ENCODE assay signal across 1 cellular context in genomic region chr19:18152817-18153554, GRCh38.
TF ChIP-seq lines count a peak whose summit lies in the region.

TSS of gene PIK3R2 (plus strand) at chr19:18153163. CDS start at chr19:18155880, 2,717 bp downstream.

TF ChIP-seq in HEK293, 187 proteins besides CTCF, POLR2A, EP300 and RAD21 (continued from another document):
- TF ChIP-seq MZF1 (tag by site-specific recombination; IDR thresholded peaks at IDR 0.05; ENCODE audit: borderline replicate concordance) = no peak
- peak; percentile 18; the same call in 1 of the 2 replicates for TF ChIP-seq ZNF660 (tag by site-specific recombination; IDR thresholded peaks at IDR 0.05)
- TF ChIP-seq YY1 (tag by site-specific recombination; IDR thresholded peaks at IDR 0.05) = peak; percentile 19; the same call in 1 of the 2 replicates
- TF ChIP-seq ZFHX2 (tag by site-specific recombination; conservative IDR thresholded peaks at IDR 0.05) = peak; percentile 51
- TF ChIP-seq ZNF768 (tag by site-specific recombination; IDR thresholded peaks at IDR 0.05) = no peak
- no peak for TF ChIP-seq ZNF558 (tag by site-specific recombination; IDR thresholded peaks at IDR 0.05)
- TF ChIP-seq ZNF37A (tag by site-specific recombination; IDR thresholded peaks at IDR 0.05) = no peak
- peak; percentile 50; the same call in 1 of the 2 replicates for TF ChIP-seq PBX3 (CRISPR knock-in tag; IDR thresholded peaks at IDR 0.05)
- TF ChIP-seq ZNF48 (tag by site-specific recombination; IDR thresholded peaks at IDR 0.05) = no peak
- TF ChIP-seq IKZF3 (tag by site-specific recombination; IDR thresholded peaks at IDR 0.05) = 0 out of 2 replicates have a peak, but pooled peaks have one; percentile 17
- TF ChIP-seq ZBTB20 (tag by site-specific recombination; IDR thresholded peaks at IDR 0.05) = 0 out of 2 replicates have a peak, but pooled peaks have one; percentile 61
- TF ChIP-seq ZNF513 (tag by site-specific recombination; IDR thresholded peaks at IDR 0.05) = no peak
- TF ChIP-seq KLF10 (tag by site-specific recombination; IDR thresholded peaks at IDR 0.05) = peak; percentile 38; the same call in 1 of the 2 replicates
- peak; percentile 49 for TF ChIP-seq GLIS1 (tag by site-specific recombination; IDR thresholded peaks at IDR 0.05)
- TF ChIP-seq ZNF26 (tag by site-specific recombination; IDR thresholded peaks at IDR 0.05) = no peak
- peak; percentile 91; the same call in 1 of the 2 replicates for TF ChIP-seq GLIS2 (tag by site-specific recombination; IDR thresholded peaks at IDR 0.05)
- no peak for TF ChIP-seq ZNF416 (tag by site-specific recombination; IDR thresholded peaks at IDR 0.05)
- TF ChIP-seq ZNF221 (tag by site-specific recombination; IDR thresholded peaks at IDR 0.05; ENCODE audit: borderline replicate concordance) = no peak
- TF ChIP-seq ZNF202 (tag by site-specific recombination; IDR thresholded peaks at IDR 0.05; ENCODE audit: borderline replicate concordance) = no peak
- 0 out of 2 replicates have a peak, but pooled peaks have one; percentile 31 for TF ChIP-seq ZSCAN5A (tag by site-specific recombination; IDR thresholded peaks at IDR 0.05)
- TF ChIP-seq ZSCAN16 (tag by site-specific recombination; IDR thresholded peaks at IDR 0.05) = no peak
- TF ChIP-seq KLF1 (tag by site-specific recombination; IDR thresholded peaks at IDR 0.05) = no peak
- TF ChIP-seq HOXA7 (CRISPR knock-in tag; IDR thresholded peaks at IDR 0.05; ENCODE audit: borderline replicate concordance) = no peak
- no peak for TF ChIP-seq ZNF423 (tag by site-specific recombination; IDR thresholded peaks at IDR 0.05)
- no peak for TF ChIP-seq ZNF138 (tag by site-specific recombination; IDR thresholded peaks at IDR 0.05; ENCODE audit: borderline replicate concordance)
- TF ChIP-seq ZNF501 (tag by site-specific recombination; IDR thresholded peaks at IDR 0.05) = no peak; the same call in 1 of the 2 replicates
- TF ChIP-seq KLF8 (tag by site-specific recombination; IDR thresholded peaks at IDR 0.05) = peak; percentile 16; the same call in 1 of the 2 replicates
- TF ChIP-seq ZNF600 (tag by site-specific recombination; IDR thresholded peaks at IDR 0.05) = peak; percentile 75
- no peak for TF ChIP-seq AEBP2 (tag by site-specific recombination; IDR thresholded peaks at IDR 0.05; ENCODE audit: borderline replicate concordance)
- no peak for TF ChIP-seq ZBTB48 (tag by site-specific recombination; IDR thresholded peaks at IDR 0.05)
- 0 out of 2 replicates have a peak, but pooled peaks have one; percentile 54 for TF ChIP-seq ZNF610 (tag by site-specific recombination; IDR thresholded peaks at IDR 0.05; ENCODE audit: borderline replicate concordance)
- TF ChIP-seq ZNF654 (tag by site-specific recombination; IDR thresholded peaks at IDR 0.05; ENCODE audit: low read depth) = no peak
- 0 out of 2 replicates have a peak, but pooled peaks have one; percentile 51 for TF ChIP-seq ZNF184 (tag by site-specific recombination; IDR thresholded peaks at IDR 0.05)
- no peak for TF ChIP-seq ZNF18 (tag by site-specific recombination; IDR thresholded peaks at IDR 0.05)
- TF ChIP-seq ZNF670 (tag by site-specific recombination; IDR thresholded peaks at IDR 0.05; ENCODE audit: low read depth) = no peak
- TF ChIP-seq TCF7L2 (IDR thresholded peaks at IDR 0.05; ENCODE audit: borderline replicate concordance, low read depth, low read length) = no peak
- TF ChIP-seq ZNF518A (tag by site-specific recombination; conservative IDR thresholded peaks at IDR 0.05; ENCODE audit: low read depth) = no peak
